2 cellular contexts compared by ENCODE assay signal in genomic region chr10:21145751-21146445, GRCh38.
TF ChIP-seq lines count a peak whose summit lies in the region.

No MANE protein-coding gene starts in this region.

TF ChIP-seq in endothelial cell of umbilical vein, 7 proteins besides CTCF, POLR2A, EP300 and RAD21:
- no peak for TF ChIP-seq GATA2 (IDR thresholded peaks at IDR 0.05; ENCODE audit: insufficient read depth, insufficient read length, low read depth, low read length)
- no peak for TF ChIP-seq JUN (IDR thresholded peaks at IDR 0.05; ENCODE audit: borderline replicate concordance, insufficient read depth, insufficient read length, low read depth)
- TF ChIP-seq FOS (IDR thresholded peaks at IDR 0.05; ENCODE audit: borderline replicate concordance, insufficient read depth, low read length): no peak
- TF ChIP-seq MAX (IDR thresholded peaks at IDR 0.05; ENCODE audit: insufficient read depth, insufficient read length): peak; percentile 34
- TF ChIP-seq MYC (IDR thresholded peaks at IDR 0.05; ENCODE audit: low read depth, low read length): no peak
- TF ChIP-seq EZH2 (IDR thresholded peaks at IDR 0.05; ENCODE audit: borderline replicate concordance, low read depth, low read length, severe bottlenecking): no peak
- TF ChIP-seq POLR2AphosphoS5 (IDR thresholded peaks at IDR 0.05; ENCODE audit: insufficient read depth, low read depth, low read length): no peak

TF ChIP-seq in neural cell, 6 proteins besides CTCF, POLR2A, EP300 and RAD21:
- TF ChIP-seq EZH2 (IDR thresholded peaks at IDR 0.05; ENCODE audit: borderline replicate concordance, insufficient read depth, low read length, poor library complexity, severe bottlenecking) (no peak), POLR2AphosphoS5 (IDR thresholded peaks at IDR 0.05) (peak; percentile 24), SMC3 (conservative IDR thresholded peaks at IDR 0.05; ENCODE audit: poor library complexity) (no peak), REST (IDR thresholded peaks at IDR 0.05; ENCODE audit: borderline replicate concordance) (no peak), MXI1 (conservative IDR thresholded peaks at IDR 0.05; ENCODE audit: poor library complexity, severe bottlenecking) (peak; percentile 75)
